ENCODE assay signal across 11 cellular contexts in the genomic region with DNA sequence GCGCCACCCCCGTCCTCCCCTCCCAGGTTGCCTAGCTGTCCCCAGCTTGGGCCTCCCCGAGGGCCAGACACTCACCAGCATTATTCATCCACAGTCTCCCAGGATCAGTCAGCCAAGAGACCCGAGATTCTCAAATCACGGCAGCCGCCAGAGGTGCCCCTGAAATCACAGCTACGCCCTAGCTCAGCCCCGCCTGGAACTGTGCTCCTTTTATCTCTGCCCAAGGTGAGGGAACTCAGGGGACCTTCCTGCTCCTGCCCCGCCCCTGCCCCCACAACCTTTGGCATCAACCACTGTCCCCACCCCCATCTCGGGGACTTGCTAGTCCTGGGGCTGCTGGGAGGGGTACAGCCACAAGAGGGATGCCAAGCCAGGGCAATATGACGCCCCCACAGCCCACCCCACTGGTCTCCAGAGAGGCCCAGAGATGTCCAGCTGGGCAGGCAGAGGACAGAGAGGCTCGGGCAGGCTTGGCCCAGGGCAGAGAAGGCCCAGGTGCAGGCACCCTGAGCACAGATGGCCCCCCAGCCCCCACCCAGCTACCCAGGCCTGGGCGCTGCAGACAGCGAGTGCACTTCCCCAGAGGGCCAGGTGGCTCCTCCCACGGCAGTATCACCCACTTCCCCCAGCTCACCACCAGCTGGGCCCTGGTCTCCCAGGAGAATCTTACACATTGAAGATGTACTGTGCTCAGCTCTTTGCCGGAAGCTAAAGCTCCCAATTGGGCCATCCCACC. TPM values are rescaled to one million over a fixed set of nuclear protein-coding genes. Genes with fewer than 3 reads are reported as not detected.
A peak's percentile ranks its signal among the peaks of the same experiment; 100 is the strongest.
DNase-seq lines count a peak whose midpoint lies in the region; ATAC-seq, FAIRE-seq and TF ChIP-seq lines count a peak whose summit lies in the region.
"Had no signal": no experiment of that assay in that cellular context is flagged by ENCODE, and none has a peak within 500 bp of the region (broad histone marks: within the 10 kb centered on the region; RNA-seq: fewer than 3 reads in every experiment).

A gene with protein sequence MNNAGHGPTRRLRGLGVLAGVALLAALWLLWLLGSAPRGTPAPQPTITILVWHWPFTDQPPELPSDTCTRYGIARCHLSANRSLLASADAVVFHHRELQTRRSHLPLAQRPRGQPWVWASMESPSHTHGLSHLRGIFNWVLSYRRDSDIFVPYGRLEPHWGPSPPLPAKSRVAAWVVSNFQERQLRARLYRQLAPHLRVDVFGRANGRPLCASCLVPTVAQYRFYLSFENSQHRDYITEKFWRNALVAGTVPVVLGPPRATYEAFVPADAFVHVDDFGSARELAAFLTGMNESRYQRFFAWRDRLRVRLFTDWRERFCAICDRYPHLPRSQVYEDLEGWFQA (minus strand): TSS at position 185 of the 736 bp plus-strand sequence. CDS start 97 bp downstream, at position 88.

- TF ChIP-seq RAD21 in GM12878 (IDR thresholded peaks at IDR 0.05; ENCODE audit: insufficient read depth, low read depth, low read length): no peak

- no TSS peak for BruUV-seq in GM12878 (replicated peaks; lab: Mats Ljungman, UMichigan)

- SMC1A ChIA-PET in GM12878 (lab: Charles Lee; ENCODE audit: uncharacterized antibody, unreplicated experiment): interaction anchor here (5.2 kb wide), 1 partner anchor 84 kb away, joined by 77 read pairs; no protein-coding TSS in a partner anchor

- TF ChIP-seq POLR2A in GM12878 (IDR thresholded peaks at IDR 0.05; ENCODE audit: low read depth, low read length): no peak
- TF ChIP-seq POLR2A in testis (IDR thresholded peaks at IDR 0.05): no peak

- FAIRE-seq in GM12878 (lab: Jason Lieb, UNC): no peak
- FAIRE-seq: RCC 7860 had no signal

- no peak for TF ChIP-seq EP300 in GM12878 (IDR thresholded peaks at IDR 0.05; ENCODE audit: borderline replicate concordance in 1 of 2, control insufficient read depth in 1 of 2, low read depth in 2 of 2, low read length in 2 of 2)

- H3K79me2 ChIP-seq in GM12878 (ENCODE audit: control insufficient read depth, insufficient read depth, low read length): no peaks in the 10 kb centered on the region

- RAD21 ChIA-PET in GM12878 (lab: Charles Lee; ENCODE audit: unreplicated experiment): interaction anchor here (0.5 to 1.4 kb wide), 5 partner anchors 38 to 265 kb away, joined by 3 to 7 read pairs (median 4); partner anchors contain the start of gene SAPCD2

- H3K9me3 ChIP-seq in GM12878 (replicated peaks; ENCODE audit: control insufficient read depth, insufficient read depth, low read length) (no peaks in the 10 kb centered on the region), testis (no peaks in the 10 kb centered on the region)

- H3K4me3 ChIP-seq in GM12878: no peak within 1 kb of the TSS
- no peak within 1 kb of the TSS for H3K4me3 ChIP-seq in testis

- in situ Hi-C loops in GM12878 (cut with MboI): no loop called here

- 4% methylated on average over 16 of the region's 16 CpGs for WGBS in GM12878 (ENCODE audit: insufficient coverage, insufficient replicate concordance, low lambda C conversion rate, missing lambda C conversion rate)
- WGBS in testis, 2 donors: 62 to 68% methylated on average over 10 to 16 of the region's 16 CpGs

- peak; percentile 60 for DNase-seq in activated naive CD4-positive, alpha-beta T cell treated with Interleukin-2 at 50 U/mL for 16 hours
- DNase-seq in activated naive CD4-positive, alpha-beta T cell treated with anti-CD3 and anti-CD28 coated beads, Interleukin-2, amount 50 U/mL, for 16 hours: no peak
- DNase-seq in NOMO-1 treated with dmso at 0.1 percent for 144 hours (lab: John Stamatoyannopoulos, UW; ENCODE audit: unreplicated experiment) (peak; percentile 36), GM12878 (ENCODE audit: low read depth, low spot score) (no peak), testis (no peak), NCI-H526 treated with DMSO at 0.1 percent for 48 hours (lab: John Stamatoyannopoulos, UW) (no peak)
- DNase-seq in stimulated activated naive CD8-positive, alpha-beta T cell treated with anti-CD3 and anti-CD28 coated beads, Interleukin-15, Interleukin-2, amounts not matched to agents 100 U/mL and 50 U/mL, for 24 hours: peak; percentile 35
- DNase-seq: KG1 had no signal

- no peak within 1 kb of the TSS for H2AFZ ChIP-seq in GM12878 (ENCODE audit: control insufficient read depth, low read depth, low read length)

- POLR2A ChIA-PET in GM12878 (lab: Charles Lee): no interaction called here

- H3K27ac ChIP-seq in GM12878 (ENCODE audit: control insufficient read depth, insufficient read depth) (no peak within 1 kb of the TSS), testis (no peak within 1 kb of the TSS)

- H3K4me1 ChIP-seq in GM12878 (ENCODE audit: control insufficient read depth, insufficient read depth, low read length): peaks cover 50% of the 10 kb centered on the region
- peaks cover 27% of the 10 kb centered on the region for H3K4me1 ChIP-seq in testis

- H3K36me3 ChIP-seq in GM12878 (ENCODE audit: control insufficient read depth in 2 of 2, insufficient read depth in 2 of 2, low read length in 1 of 2) (no peaks in the 10 kb centered on the region), testis (ENCODE audit: low read depth, missing control alignments) (no peaks in the 10 kb centered on the region)

- TF ChIP-seq CTCF in GM12878 (IDR thresholded peaks at IDR 0.05 in 2 of 3, conservative IDR thresholded peaks at IDR 0.05 in 1 of 3; ENCODE audit: control insufficient read depth in 2 of 3, extremely low read depth in 1 of 3, insufficient read depth in 1 of 3, low read depth in 3 of 3, low read length in 3 of 3) (no peak), testis (IDR thresholded peaks at IDR 0.05) (no peak)

- ATAC-seq in GM12878 (peak; percentile 8; the same call in 1 of the 3 replicates), HG03439 (IDR thresholded peaks at IDR 0.05; ENCODE audit: unreplicated experiment) (no peak)
- ATAC-seq in stimulated activated naive CD8-positive, alpha-beta T cell treated with anti-CD3 and anti-CD28 coated beads, Interleukin-15, Interleukin-2, amounts not matched to agents 100 U/mL and 50 U/mL, for 24 hours: no peak

- no peaks in the 10 kb centered on the region for H4K20me1 ChIP-seq in GM12878 (ENCODE audit: control insufficient read depth, insufficient read depth)

- intact Hi-C loops in GM12878 (cut with micrococcal nuclease; ENCODE audit: unreplicated experiment) (no loop called here), testis (cut with DNase I; ENCODE audit: low total_unique reads) (loop anchor here (10.0 kb wide), 1 partner anchor 197 kb away; no protein-coding TSS in a partner anchor)

- H3K4me2 ChIP-seq in GM12878 (ENCODE audit: control insufficient read depth, insufficient read depth): no peak within 1 kb of the TSS

- H3K9ac ChIP-seq in GM12878 (ENCODE audit: control insufficient read depth, insufficient read depth, low read length): no peak within 1 kb of the TSS

- CTCF ChIA-PET in GM12878 (lab: Yijun Ruan, JAX): interaction anchor here (0.6 to 4.7 kb wide), 8 partner anchors 15 to 244 kb away, joined by 3 to 65 read pairs (median 4); partner anchors contain the start of genes AJM1 and TMEM141

- peaks cover 0 to 2% of the 10 kb centered on the region in 2 experiments; a peak in 2 of 4 replicates for H3K27me3 ChIP-seq in GM12878 (replicated peaks in 1 of 2; ENCODE audit: control insufficient read depth in 2 of 2, insufficient read depth in 2 of 2, low read length in 1 of 2)
- no peaks in the 10 kb centered on the region for H3K27me3 ChIP-seq in testis

TF ChIP-seq in GM12878, 131 proteins besides CTCF, POLR2A, EP300 and RAD21:
- TF ChIP-seq TCF3 (IDR thresholded peaks at IDR 0.05; ENCODE audit: borderline replicate concordance, insufficient read depth, low read depth, low read length) (peak; percentile 75), TCF12 (IDR thresholded peaks at IDR 0.05; ENCODE audit: low read depth, low read length) (peak; percentile 70; the same call in 1 of the 2 replicates), SPI1 (IDR thresholded peaks at IDR 0.05; ENCODE audit: borderline replicate concordance, insufficient read depth, low read depth, low read length) (peak; percentile 32; the same call in 1 of the 2 replicates), ZNF24 (IDR thresholded peaks at IDR 0.05) (no peak)

RNA-seq across cellular contexts. Expression of the gene that starts here (rescaled TPM):
- not detected in 2 replicates for total RNA-seq in GM12878 (2013; cell fraction: nucleolus; rRNA removed)
- total RNA-seq in GM12878 (2014; rRNA removed) (0.16 and 0.17 TPM in 2 replicates), GM12878 (2014; rRNA removed; fragmentation: Illumina TruSeq; extraction: Trizol) (0.04 and 0.05 TPM in 2 replicates), GM12878 (2021) (0.13 and 0.16 TPM in 2 replicates), testis (under 1 TPM; 0.06 to 0.24 TPM)
- not detected for polyA plus RNA-seq in GM12878 (2011; ENCODE audit: low read depth)
- polyA plus RNA-seq in GM12878 (2011; rRNA removed) (0.12 and 0.23 TPM in 2 replicates), GM12878 (2014; fragmentation: Illumina TruSeq; extraction: Trizol) (0.04 TPM in 1 of 2 replicates, not detected in the other), GM12878 (2014; fragmentation: Nextera tagmentation; extraction: Ambion mirVana) (not detected), GM12878 (2014; rRNA removed) (0.25 and 0.29 TPM in 2 replicates), GM12878 (2016; fragmentation: Nextera tagmentation; extraction: Ambion mirVana) (under 1 TPM; 0.32 to 0.62 TPM), testis (ENCODE audit: insufficient read depth, low read depth, low replicate concordance) (0.24 TPM)
- 0.45 and 0.55 TPM in 2 replicates for polyA plus RNA-seq in GM12878 (2011; cell fraction: cytosol; rRNA removed)
- polyA plus RNA-seq in GM12878 (2011; cell fraction: nucleus; rRNA removed): 0.34 and 0.36 TPM in 2 replicates
- polyA plus RNA-seq in GM12878 (2012): not detected in 2 replicates
- not detected in 2 replicates for polyA minus RNA-seq in GM12878 (2011; rRNA and poly(A)+ RNA removed)
- 0.40 TPM in 1 of 2 replicates, not detected in the other for polyA minus RNA-seq in GM12878 (2011; cell fraction: cytosol; rRNA and poly(A)+ RNA removed)
- polyA minus RNA-seq in GM12878 (2011; cell fraction: nucleus; rRNA and poly(A)+ RNA removed): 0.29 TPM in 1 of 2 replicates, not detected in the other
- total RNA-seq: fibroblast of lung had no signal
- polyA plus RNA-seq: fibroblast of lung had no signal

Comparison
In these comparisons a context has a peak if more than half of its experiments do, and no peak if none do; other contexts are left out.
1. DNase-seq: peak in activated naive CD4-positive, alpha-beta T cell treated with Interleukin-2 at 50 U/mL for 16 hours (single experiment), NOMO-1 treated with dmso at 0.1 percent for 144 hours (single experiment) and stimulated activated naive CD8-positive, alpha-beta T cell treated with anti-CD3 and anti-CD28 coated beads, Interleukin-15, Interleukin-2, amounts not matched to agents 100 U/mL and 50 U/mL, for 24 hours (single experiment); none in activated naive CD4-positive, alpha-beta T cell treated with anti-CD3 and anti-CD28 coated beads, Interleukin-2, amount 50 U/mL, for 16 hours (single experiment), GM12878 (single experiment), testis (single experiment) and NCI-H526 treated with DMSO at 0.1 percent for 48 hours (single experiment).
2. Peak in ATAC-seq in GM12878; RNA of the gene not detected or under 1 TPM.